Comparison of ENCODE assay signal across 24 cellular contexts in the genomic region with DNA sequence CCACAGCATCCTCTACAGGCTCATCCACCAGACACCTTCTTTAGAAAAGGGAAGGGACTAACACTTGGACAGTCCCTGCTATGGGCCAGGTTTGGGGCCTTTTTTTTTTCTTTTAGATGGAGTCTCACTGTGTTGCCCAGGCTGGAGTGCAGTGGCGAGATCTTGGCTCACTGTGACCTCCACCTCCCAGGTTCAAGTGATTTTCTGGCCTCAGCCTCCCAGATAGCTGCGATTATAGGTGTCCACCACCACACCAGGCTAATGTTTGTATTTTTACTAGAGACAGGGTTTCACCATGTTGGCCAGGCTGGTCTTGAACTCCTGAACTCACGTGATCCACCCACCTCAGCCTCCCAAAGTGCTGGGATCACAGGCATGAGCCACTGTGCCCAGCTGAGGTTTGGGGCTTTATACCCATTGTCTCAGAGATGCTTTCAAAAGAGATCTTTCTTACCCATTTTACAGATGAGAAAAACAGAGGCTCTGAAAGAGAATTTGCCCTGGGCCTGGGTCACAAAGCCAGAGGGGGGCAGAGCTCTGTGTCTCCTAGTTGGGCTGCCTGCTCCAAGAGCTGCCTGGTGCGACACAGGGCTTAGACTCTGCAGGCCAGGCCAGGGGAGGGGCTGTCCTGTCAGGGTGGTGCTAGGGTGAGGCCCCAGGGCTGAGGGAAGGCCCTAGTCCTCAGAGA. TPM values are rescaled to one million over a fixed set of nuclear protein-coding genes. Genes with fewer than 3 reads are reported as not detected.
"Had no signal": no experiment of that assay in that cellular context is flagged by ENCODE, and none has a peak within 500 bp of the region (broad histone marks: within the 10 kb centered on the region; RNA-seq: fewer than 3 reads in every experiment).

No MANE protein-coding gene starts in this region.

- H3K4me3 ChIP-seq: left ventricle myocardium inferior, skin epidermis, thoracic aorta, uterus had no signal

- DNase-seq: activated CD4-positive, alpha-beta T cell treated with anti-CD3 and anti-CD28 coated beads for 4 hours; activated CD4-positive, alpha-beta T cell treated with anti-CD3 and anti-CD28 coated beads, Interleukin-2, amount 50 U/mL, for 48 hours; activated CD8-positive, alpha-beta memory T cell treated with anti-CD3 and anti-CD28 coated beads for 24 hours; activated effector memory CD4-positive, alpha-beta T cell treated with anti-CD3 and anti-CD28 coated beads, Interleukin-2, amount 50 U/mL, for 16 hours; activated naive CD4-positive, alpha-beta T cell treated with anti-CD3 and anti-CD28 coated beads, Interleukin-2, amount 10 ng/mL, durations not matched to agents 7 days and 5 days; activated naive CD8-positive, alpha-beta T cell treated with anti-CD3 and anti-CD28 coated beads, Interleukin-2, amount 10 ng/mL, durations not matched to agents 7 days and 5 days; amniotic stem cell; central memory CD4-positive, alpha-beta T cell; endodermal cell; foreskin fibroblast; head of caudate nucleus; hippocampal formation; left ventricle myocardium inferior; stimulated activated CD4-positive, alpha-beta T cell treated with anti-CD3 and anti-CD28 coated beads, Interleukin-12 subunit alpha, Interleukin-12 subunit beta, amount 100 ng/mL, for 4 hours; stimulated activated CD4-positive, alpha-beta T cell treated with anti-CD3 and anti-CD28 coated beads, Interleukin-4, amount 100 ng/mL, for 1 hour; stimulated activated naive CD8-positive, alpha-beta T cell treated with anti-CD3 and anti-CD28 coated beads, Interleukin-15, Interleukin-2, amounts not matched to agents 100 U/mL and 50 U/mL, for 24 hours; uterus had no signal

- ATAC-seq: esophagus mucosa; sciatic nerve; stimulated activated naive CD8-positive, alpha-beta T cell treated with anti-CD3 and anti-CD28 coated beads, Interleukin-15, Interleukin-2, amounts not matched to agents 100 U/mL and 50 U/mL, for 24 hours had no signal

- H3K27me3 ChIP-seq: uterus had no signal

- H3K9me3 Mint-ChIP-seq: activated naive CD4-positive, alpha-beta T cell treated with anti-CD3 and anti-CD28 coated beads, Interleukin-2, amount 10 ng/mL, durations not matched to agents 7 days and 5 days; activated naive CD8-positive, alpha-beta T cell treated with anti-CD3 and anti-CD28 coated beads, Interleukin-2, amount 10 ng/mL, durations not matched to agents 7 days and 5 days; endodermal cell; nephron; type B pancreatic cell had no signal

- H3K36me3 ChIP-seq: left ventricle myocardium inferior, neutrophil, thoracic aorta, uterus had no signal

- H3K4me1 ChIP-seq: left ventricle myocardium inferior, uterus had no signal

- H3K36me3 Mint-ChIP-seq: activated naive CD4-positive, alpha-beta T cell treated with anti-CD3 and anti-CD28 coated beads, Interleukin-2, amount 10 ng/mL, durations not matched to agents 7 days and 5 days; activated naive CD8-positive, alpha-beta T cell treated with anti-CD3 and anti-CD28 coated beads, Interleukin-2, amount 10 ng/mL, durations not matched to agents 7 days and 5 days; type B pancreatic cell had no signal

- H3K27ac ChIP-seq: left ventricle myocardium inferior, neutrophil, skin epidermis, thoracic aorta, uterus had no signal

- H3K27me3 Mint-ChIP-seq: type B pancreatic cell had no signal

- H3K9me3 ChIP-seq: left ventricle myocardium inferior, neutrophil, thoracic aorta, uterus had no signal

- H3K27ac Mint-ChIP-seq: activated naive CD4-positive, alpha-beta T cell treated with anti-CD3 and anti-CD28 coated beads, Interleukin-2, amount 10 ng/mL, durations not matched to agents 7 days and 5 days; activated naive CD8-positive, alpha-beta T cell treated with anti-CD3 and anti-CD28 coated beads, Interleukin-2, amount 10 ng/mL, durations not matched to agents 7 days and 5 days; type B pancreatic cell had no signal

- H3K4me3 Mint-ChIP-seq: activated naive CD4-positive, alpha-beta T cell treated with anti-CD3 and anti-CD28 coated beads, Interleukin-2, amount 10 ng/mL, durations not matched to agents 7 days and 5 days; activated naive CD8-positive, alpha-beta T cell treated with anti-CD3 and anti-CD28 coated beads, Interleukin-2, amount 10 ng/mL, durations not matched to agents 7 days and 5 days; nephron; type B pancreatic cell had no signal

- H3K4me1 Mint-ChIP-seq: activated naive CD4-positive, alpha-beta T cell treated with anti-CD3 and anti-CD28 coated beads, Interleukin-2, amount 10 ng/mL, durations not matched to agents 7 days and 5 days; activated naive CD8-positive, alpha-beta T cell treated with anti-CD3 and anti-CD28 coated beads, Interleukin-2, amount 10 ng/mL, durations not matched to agents 7 days and 5 days had no signal

RNA-seq across cellular contexts. Expression of gene LINGO1, which starts 11.6 kb away (rescaled TPM):
- total RNA-seq: activated naive CD8-positive, alpha-beta T cell treated with anti-CD3 and anti-CD28 coated beads, Interleukin-2, amount 10 ng/mL, durations not matched to agents 7 days and 5 days had no signal
